In the genomic region with DNA sequence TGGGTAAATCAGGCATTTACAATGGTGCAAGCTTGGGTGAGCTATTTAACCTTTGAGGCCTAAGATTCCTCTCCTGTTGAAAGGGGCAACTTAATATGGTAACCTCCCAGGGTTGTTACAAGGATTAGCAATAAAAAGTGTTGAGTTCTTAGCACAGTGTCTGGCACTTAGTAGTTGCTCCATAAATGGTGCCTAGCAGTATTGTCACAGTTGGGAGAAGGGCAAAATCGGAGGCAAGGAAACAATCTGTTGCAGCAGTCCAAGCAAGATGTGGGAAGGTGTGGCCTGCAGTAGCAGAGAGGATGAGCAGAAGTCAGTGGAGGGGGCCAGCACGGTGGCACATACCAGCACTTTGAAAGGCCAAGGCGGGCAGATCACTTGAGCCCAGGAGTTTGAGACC, we compare ENCODE assay signal across 19 cellular contexts. TPM values are rescaled to one million over a fixed set of nuclear protein-coding genes. Genes with fewer than 3 reads are reported as not detected.
DNase-seq lines count a peak whose midpoint lies in the region; ATAC-seq and TF ChIP-seq lines count a peak whose summit lies in the region.
"Had no signal": no experiment of that assay in that cellular context is flagged by ENCODE, and none has a peak within 500 bp of the region (broad histone marks: within the 10 kb centered on the region; RNA-seq: fewer than 3 reads in every experiment).

No MANE protein-coding gene starts in this region.

- H3K4me3 ChIP-seq in foreskin fibroblast (ENCODE audit: low read depth in 1 of 2, low read length in 2 of 2), result no peak overlapping the region
- H3K4me3 ChIP-seq: adrenal gland, ovary had no signal

- TF ChIP-seq CTCF in endothelial cell (IDR thresholded peaks at IDR 0.05; ENCODE audit: unreplicated experiment) (no peak), foreskin fibroblast (IDR thresholded peaks at IDR 0.05; ENCODE audit: low read depth, low read length) (no peak)

- peaks cover 7% of the 10 kb centered on the region for H3K27me3 Mint-ChIP-seq in stimulated activated naive CD8-positive, alpha-beta T cell treated with anti-CD3 and anti-CD28 coated beads, Interleukin-15, Interleukin-2, amounts not matched to agents 100 ng/mL and 50 ng/mL, for 24 hours
- peaks cover 16% of the 10 kb centered on the region for H3K27me3 Mint-ChIP-seq in stimulated activated naive CD8-positive, alpha-beta T cell treated with anti-CD3 and anti-CD28 coated beads, Interleukin-15, amount 100 ng/mL, for 72 hours
- peaks cover 11% of the 10 kb centered on the region for H3K27me3 Mint-ChIP-seq in endothelial cell (ENCODE audit: unreplicated experiment)

- H3K4me1 Mint-ChIP-seq in stimulated activated naive CD8-positive, alpha-beta T cell treated with anti-CD3 and anti-CD28 coated beads, Interleukin-15, Interleukin-2, amounts not matched to agents 100 ng/mL and 50 ng/mL, for 24 hours (ENCODE audit: low read depth), result peaks cover 25% of the 10 kb centered on the region
- peaks cover 34% of the 10 kb centered on the region for H3K4me1 Mint-ChIP-seq in stimulated activated naive CD8-positive, alpha-beta T cell treated with anti-CD3 and anti-CD28 coated beads, Interleukin-15, amount 100 ng/mL, for 72 hours
- H3K4me1 Mint-ChIP-seq in endothelial cell (ENCODE audit: unreplicated experiment), result peaks cover 47% of the 10 kb centered on the region

- ATAC-seq in stimulated activated naive CD8-positive, alpha-beta T cell treated with anti-CD3 and anti-CD28 coated beads, Interleukin-15, amount 100 ng/mL, for 72 hours, result no peak
- no peak for ATAC-seq in HG03469 (IDR thresholded peaks at IDR 0.05; ENCODE audit: unreplicated experiment)
- ATAC-seq: activated CD4-positive, CD25-positive, alpha-beta regulatory T cell treated with anti-CD3 and anti-CD28 coated beads, Interleukin-2, amount 50 U/mL, for 24 hours had no signal

- H3K27ac Mint-ChIP-seq in stimulated activated naive CD8-positive, alpha-beta T cell treated with anti-CD3 and anti-CD28 coated beads, Interleukin-15, Interleukin-2, amounts not matched to agents 100 ng/mL and 50 ng/mL, for 24 hours, result no peak overlapping the region
- no peak overlapping the region for H3K27ac Mint-ChIP-seq in stimulated activated naive CD8-positive, alpha-beta T cell treated with anti-CD3 and anti-CD28 coated beads, Interleukin-15, amount 100 ng/mL, for 72 hours
- H3K27ac Mint-ChIP-seq in endothelial cell (ENCODE audit: unreplicated experiment), result no peak overlapping the region
- H3K27ac Mint-ChIP-seq: endodermal cell had no signal

- no peaks in the 10 kb centered on the region for H3K36me3 Mint-ChIP-seq in stimulated activated naive CD8-positive, alpha-beta T cell treated with anti-CD3 and anti-CD28 coated beads, Interleukin-15, Interleukin-2, amounts not matched to agents 100 ng/mL and 50 ng/mL, for 24 hours (ENCODE audit: low read depth)
- H3K36me3 Mint-ChIP-seq in endothelial cell (ENCODE audit: low read depth, unreplicated experiment), result no peaks in the 10 kb centered on the region

- no peaks in the 10 kb centered on the region for H3K9me3 Mint-ChIP-seq in stimulated activated naive CD8-positive, alpha-beta T cell treated with anti-CD3 and anti-CD28 coated beads, Interleukin-15, Interleukin-2, amounts not matched to agents 100 ng/mL and 50 ng/mL, for 24 hours
- H3K9me3 Mint-ChIP-seq in stimulated activated naive CD8-positive, alpha-beta T cell treated with anti-CD3 and anti-CD28 coated beads, Interleukin-15, amount 100 ng/mL, for 72 hours, result no peaks in the 10 kb centered on the region
- H3K9me3 Mint-ChIP-seq in endothelial cell (ENCODE audit: unreplicated experiment), result no peaks in the 10 kb centered on the region
- H3K9me3 Mint-ChIP-seq: endodermal cell had no signal

- peak overlapping the region; percentile 19 for H3K4me3 Mint-ChIP-seq in stimulated activated naive CD8-positive, alpha-beta T cell treated with anti-CD3 and anti-CD28 coated beads, Interleukin-15, Interleukin-2, amounts not matched to agents 100 ng/mL and 50 ng/mL, for 24 hours
- peak overlapping the region in 1 of 2 donors; percentile 20 for H3K4me3 Mint-ChIP-seq in stimulated activated naive CD8-positive, alpha-beta T cell treated with anti-CD3 and anti-CD28 coated beads, Interleukin-15, amount 100 ng/mL, for 72 hours
- peak overlapping the region; percentile 56 for H3K4me3 Mint-ChIP-seq in endothelial cell (ENCODE audit: unreplicated experiment)

- no peak for DNase-seq in stimulated activated naive CD8-positive, alpha-beta T cell treated with anti-CD3 and anti-CD28 coated beads, Interleukin-15, amount 100 ng/mL, for 72 hours
- DNase-seq in endothelial cell (ENCODE audit: low spot score), result no peak
- DNase-seq in foreskin fibroblast, result no peak
- DNase-seq in stimulated activated naive CD4-positive, alpha-beta T cell treated with Interleukin-2 at 50 U/mL for 16 hours (lab: John Stamatoyannopoulos, UW), result no peak
- DNase-seq: adrenal gland; endodermal cell; GDM1; hippocampal formation; NCI-H187 treated with DMSO at 0.1 percent for 48 hours; NCI-H510A; ovary; stimulated activated CD4-positive, alpha-beta T cell treated with anti-CD3 and anti-CD28 coated beads, Interleukin-4, amount 100 ng/mL, for 24 hours; stimulated activated CD8-positive, alpha-beta memory T cell treated with anti-CD3 and anti-CD28 coated beads, Interleukin-4, amount 100 ng/mL, for 48 hours had no signal

RNA-seq across cellular contexts. Expression of gene SP7, which starts 7.3 kb away (rescaled TPM):
- 3.6 TPM for total RNA-seq in endothelial cell (ENCODE audit: unreplicated experiment)
- total RNA-seq: adrenal gland; endodermal cell; kidney epithelial cell; mesenteric fat pad; ovary; T-helper 2 cell treated with Interferon-gamma antibody and Interleukin-4, amounts not matched to agents 100 ng/mL and 5 ng/mL, for 36 hours had no signal

RNA-seq across cellular contexts. Expression of gene AAAS, which starts 22.0 kb away (rescaled TPM):
- 56.2 TPM for total RNA-seq in endothelial cell (ENCODE audit: unreplicated experiment)

RNA-seq across cellular contexts. Expression of gene SP1, which starts 36.5 kb away (rescaled TPM):
- total RNA-seq in endothelial cell (ENCODE audit: unreplicated experiment), result 69.5 TPM

RNA-seq across cellular contexts. Expression of gene MYG1, which starts 44.0 kb away (rescaled TPM):
- 55.3 TPM for total RNA-seq in endothelial cell (ENCODE audit: unreplicated experiment)

RNA-seq across cellular contexts. Expression of gene PFDN5, which starts 48.1 kb away (rescaled TPM):
- total RNA-seq in endothelial cell (ENCODE audit: unreplicated experiment), result 444 TPM
